ENCODE assay signal across 17 cellular contexts in genomic region chr12:114655934-114656697, GRCh38. TPM values are rescaled to one million over a fixed set of nuclear protein-coding genes. Genes with fewer than 3 reads are reported as not detected.
DNase-seq lines count a peak whose midpoint lies in the region; FAIRE-seq and TF ChIP-seq lines count a peak whose summit lies in the region.
"Had no signal": no experiment of that assay in that cellular context is flagged by ENCODE, and none has a peak within 500 bp of the region (broad histone marks: within the 10 kb centered on the region; RNA-seq: fewer than 3 reads in every experiment).

No MANE protein-coding gene starts in this region.

- H3K36me3 ChIP-seq in SJSA1, result no peaks in the 10 kb centered on the region
- no peaks in the 10 kb centered on the region for H3K36me3 ChIP-seq in small intestine (ENCODE audit: control insufficient read depth in 2 of 2, insufficient read depth in 2 of 2, low read length in 2 of 2)
- H3K36me3 ChIP-seq: heart right ventricle had no signal

- FAIRE-seq in small intestine (lab: Jason Lieb, UNC), result no peak
- FAIRE-seq: GM18507 had no signal

- H3K27me3 ChIP-seq in SJSA1 (replicated peaks), result no peaks in the 10 kb centered on the region
- no peaks in the 10 kb centered on the region for H3K27me3 ChIP-seq in small intestine (ENCODE audit: control insufficient read depth in 2 of 2, insufficient read depth in 2 of 2, low read length in 2 of 2)

- H3K4me3 ChIP-seq in SJSA1 (no peak overlapping the region), foreskin fibroblast (ENCODE audit: low read depth in 1 of 2, low read length in 2 of 2) (no peak overlapping the region), small intestine (ENCODE audit: low read depth in 1 of 2, low read length in 2 of 2) (no peak overlapping the region)
- H3K4me3 ChIP-seq: GM23248, heart right ventricle had no signal

- H3K4me1 ChIP-seq in SJSA1 (replicated peaks) (peaks cover 21% of the 10 kb centered on the region), small intestine (ENCODE audit: control insufficient read depth in 2 of 2, insufficient read depth in 1 of 2, low read depth in 1 of 2, low read length in 1 of 2) (no peaks in the 10 kb centered on the region)
- H3K4me1 ChIP-seq: heart right ventricle had no signal

- 33 to 50% (median 39%) methylated on average over 12 of the region's 12 CpGs for WGBS in small intestine, 3 donors

- peak overlapping the region; percentile 38; the same call in 1 of the 2 replicates for H3K27ac ChIP-seq in SJSA1
- H3K27ac ChIP-seq in small intestine (ENCODE audit: low read depth in 1 of 2, low read length in 1 of 2), result no peak overlapping the region
- H3K27ac ChIP-seq in RWPE1, result no peak overlapping the region
- H3K27ac ChIP-seq: GM23248, heart right ventricle had no signal

- POLR2A ChIA-PET in RWPE1 (lab: Yijun Ruan, JAX; ENCODE audit: low non-redundant PET), result no interaction called here

- CTCF ChIA-PET in RWPE1 (lab: Yijun Ruan, JAX), result interaction anchor here (1.0 kb wide), 1 partner anchor 31 kb away, joined by 3 read pairs; no protein-coding TSS in a partner anchor

- H3K9me3 ChIP-seq in SJSA1 (replicated peaks), result no peaks in the 10 kb centered on the region
- no peaks in the 10 kb centered on the region for H3K9me3 ChIP-seq in small intestine (ENCODE audit: control insufficient read depth, low read depth)
- H3K9me3 ChIP-seq: heart right ventricle had no signal

- peak; percentile 74 for DNase-seq in HCEC 1CT
- peak in 1 of 2 experiments; percentile 52 for DNase-seq in SJSA1 (ENCODE audit: low read depth in 1 of 2, low spot score in 2 of 2)
- peak; percentile 91 to 93 for DNase-seq in foreskin fibroblast
- peak; percentile 30 for DNase-seq in small intestine
- no peak for DNase-seq in HPDE6-E6E7 (ENCODE audit: extremely low spot score)
- no peak for DNase-seq in RWPE1 (ENCODE audit: low spot score)
- DNase-seq in SK-N-DZ (ENCODE audit: low spot score), result no peak
- no peak for DNase-seq in GM19240 (ENCODE audit: insufficient read length, low spot score)
- DNase-seq: activated naive CD4-positive, alpha-beta T cell; GDM1; GM23248; heart right ventricle; left cardiac atrium; naive thymus-derived CD8-positive, alpha-beta T cell; NCI-H524; Right ventricle myocardium superior had no signal

- TF ChIP-seq CTCF in foreskin fibroblast (IDR thresholded peaks at IDR 0.05; ENCODE audit: low read depth, low read length) (no peak), RWPE1 (conservative IDR thresholded peaks at IDR 0.05; ENCODE audit: low read depth) (no peak)

RNA-seq across cellular contexts. Expression of gene TBX3, which starts 27.9 kb away (rescaled TPM):
- 28.8 and 37.4 TPM in 2 replicates for total RNA-seq in SJSA1 (2014; rRNA removed; shearing (Covaris generic))
- polyA plus RNA-seq in small intestine, result 100 to 1,000 TPM in 1 of 3 donors, 10 to 100 TPM in 2; 18.8 to 104 (median 53.5) TPM
- polyA plus RNA-seq in SK-N-DZ (2014; cell fraction: cytosol; rRNA removed), result 30.6 and 37.3 TPM in 2 replicates
- 52.0 and 72.6 TPM in 2 replicates for polyA plus RNA-seq in SK-N-DZ (2014; cell fraction: nucleus; rRNA removed)
- total RNA-seq: naive thymus-derived CD8-positive, alpha-beta T cell had no signal
- polyA plus RNA-seq: naive thymus-derived CD8-positive, alpha-beta T cell had no signal

Comparison
In these comparisons a context has a peak if more than half of its experiments do, and no peak if none do; other contexts are left out.
1. DNase-seq: peak in HCEC 1CT (single experiment), foreskin fibroblast (2 of 2) and small intestine (single experiment); none in HPDE6-E6E7 (single experiment), RWPE1 (single experiment), SK-N-DZ (single experiment) and GM19240 (single experiment).